Comparison of ENCODE assay signal across 11 cellular contexts in genomic region chr1:183096889-183097288, GRCh38.
A peak's percentile ranks its signal among the peaks of the same experiment; 100 is the strongest.
DNase-seq lines count a peak whose midpoint lies in the region; ATAC-seq and TF ChIP-seq lines count a peak whose summit lies in the region.
"Had no signal": no experiment of that assay in that cellular context is flagged by ENCODE, and none has a peak within 500 bp of the region (broad histone marks: within the 10 kb centered on the region; RNA-seq: fewer than 3 reads in every experiment).

No MANE protein-coding gene starts in this region.

- peaks cover 5% of the 10 kb centered on the region for H4K20me1 ChIP-seq in neural progenitor cell (ENCODE audit: low read depth)

- H2AFZ ChIP-seq in neural progenitor cell (replicated peaks): no peak overlapping the region

- ATAC-seq in HG03520 (IDR thresholded peaks at IDR 0.05; ENCODE audit: unreplicated experiment) (no peak), HG02678 (IDR thresholded peaks at IDR 0.05; ENCODE audit: unreplicated experiment) (no peak)
- no peak for ATAC-seq in activated naive CD8-positive, alpha-beta T cell treated with anti-CD3 and anti-CD28 coated beads, Interleukin-2, amount 50 U/mL, for 24 hours
- ATAC-seq: activated T-helper 17 cell treated with anti-CD3 and anti-CD28 coated beads, Interleukin-2, amount 50 U/mL, for 72 hours had no signal

- POLR2A ChIA-PET in MCF 10A (lab: Yijun Ruan, JAX): interaction anchor here (0.6 to 1.8 kb wide), 7 partner anchors 9 to 75 kb away, joined by 3 to 6 read pairs (median 3); no protein-coding TSS in a partner anchor

- no peaks in the 10 kb centered on the region for H3K36me3 ChIP-seq in breast epithelium
- H3K36me3 ChIP-seq in neural progenitor cell: no peaks in the 10 kb centered on the region

- TF ChIP-seq POLR2A in breast epithelium (IDR thresholded peaks at IDR 0.05): no peak

- TF ChIP-seq CTCF in breast epithelium (IDR thresholded peaks at IDR 0.05): no peak
- no peak for TF ChIP-seq CTCF in MCF 10A (IDR thresholded peaks at IDR 0.05; ENCODE audit: unreplicated experiment)
- TF ChIP-seq CTCF in fibroblast of villous mesenchyme (IDR thresholded peaks at IDR 0.05; ENCODE audit: insufficient read depth, low read depth, low read length): no peak
- no peak for TF ChIP-seq CTCF in neural progenitor cell (IDR thresholded peaks at IDR 0.05)

- BruUV-seq in MCF 10A (replicated peaks; lab: Mats Ljungman, UMichigan): no TSS peak

- H3K79me2 ChIP-seq in neural progenitor cell (ENCODE audit: low read depth): no peaks in the 10 kb centered on the region

- H3K4me1 Mint-ChIP-seq in MCF 10A (ENCODE audit: insufficient read depth, unreplicated experiment) (peaks cover 31% of the 10 kb centered on the region), neural progenitor cell (peaks cover 18% of the 10 kb centered on the region)
- H3K4me1 Mint-ChIP-seq in activated naive CD8-positive, alpha-beta T cell treated with anti-CD3 and anti-CD28 coated beads, Interleukin-2, amount 50 U/mL, for 24 hours: no peaks in the 10 kb centered on the region
- H3K4me1 Mint-ChIP-seq: activated T-helper 17 cell treated with anti-CD3 and anti-CD28 coated beads, Interleukin-2, amount 50 U/mL, for 72 hours had no signal

- peak overlapping the region; percentile 27 for H3K4me2 ChIP-seq in neural progenitor cell

- intact Hi-C loops in breast epithelium (cut with DNase I; ENCODE audit: low total_unique reads): no loop called here
- intact Hi-C loops in MCF 10A (cut with micrococcal nuclease): no loop called here

- peaks cover 8% of the 10 kb centered on the region for H3K36me3 Mint-ChIP-seq in MCF 10A (ENCODE audit: insufficient read depth, unreplicated experiment)
- H3K36me3 Mint-ChIP-seq in neural progenitor cell: peaks cover 5% of the 10 kb centered on the region
- H3K36me3 Mint-ChIP-seq in activated naive CD8-positive, alpha-beta T cell treated with anti-CD3 and anti-CD28 coated beads, Interleukin-2, amount 50 U/mL, for 24 hours (ENCODE audit: low read depth): no peaks in the 10 kb centered on the region

- no peaks in the 10 kb centered on the region for H3K4me1 ChIP-seq in breast epithelium
- H3K4me1 ChIP-seq in neural progenitor cell: peaks cover 29% of the 10 kb centered on the region

- CTCF ChIA-PET in MCF 10A (lab: Yijun Ruan, JAX): no interaction called here

- H3K27ac Mint-ChIP-seq in MCF 10A (ENCODE audit: low read depth, unreplicated experiment): no peak overlapping the region
- H3K27ac Mint-ChIP-seq in neural progenitor cell: no peak overlapping the region
- no peak overlapping the region for H3K27ac Mint-ChIP-seq in activated naive CD8-positive, alpha-beta T cell treated with anti-CD3 and anti-CD28 coated beads, Interleukin-2, amount 50 U/mL, for 24 hours
- H3K27ac Mint-ChIP-seq: activated T-helper 17 cell treated with anti-CD3 and anti-CD28 coated beads, Interleukin-2, amount 50 U/mL, for 72 hours had no signal

- DNase-seq in breast epithelium (ENCODE audit: low spot score in 2 of 2): no peak
- DNase-seq in MCF 10A (ENCODE audit: unreplicated experiment): no peak
- DNase-seq in fibroblast of villous mesenchyme (ENCODE audit: low read depth): peak; percentile 99
- no peak for DNase-seq in neural progenitor cell (ENCODE audit: low spot score)
- DNase-seq in activated naive CD8-positive, alpha-beta T cell treated with anti-CD3 and anti-CD28 coated beads, Interleukin-2, amount 50 U/mL, for 24 hours: no peak
- DNase-seq in activated effector memory CD4-positive, alpha-beta T cell treated with anti-CD3 and anti-CD28 coated beads, Interleukin-2, amount 50 U/mL, for 16 hours: no peak
- DNase-seq: hippocampal formation, NCI-H1417 treated with DMSO at 0.1 percent for 48 hours had no signal

- no peak overlapping the region for H3K9ac ChIP-seq in neural progenitor cell

- no peak overlapping the region for H3K4me3 Mint-ChIP-seq in MCF 10A (ENCODE audit: unreplicated experiment)
- H3K4me3 Mint-ChIP-seq in neural progenitor cell: no peak overlapping the region
- no peak overlapping the region for H3K4me3 Mint-ChIP-seq in activated naive CD8-positive, alpha-beta T cell treated with anti-CD3 and anti-CD28 coated beads, Interleukin-2, amount 50 U/mL, for 24 hours
- H3K4me3 Mint-ChIP-seq: activated T-helper 17 cell treated with anti-CD3 and anti-CD28 coated beads, Interleukin-2, amount 50 U/mL, for 72 hours had no signal

- no peaks in the 10 kb centered on the region for H3K27me3 ChIP-seq in breast epithelium
- H3K27me3 ChIP-seq in neural progenitor cell: no peaks in the 10 kb centered on the region

- no peak overlapping the region for H3K4me3 ChIP-seq in breast epithelium
- peak overlapping the region; percentile 6 for H3K4me3 ChIP-seq in fibroblast of villous mesenchyme (ENCODE audit: low read depth, low read length)
- no peak overlapping the region for H3K4me3 ChIP-seq in neural progenitor cell

- H3K27me3 Mint-ChIP-seq in MCF 10A (ENCODE audit: insufficient read depth, unreplicated experiment): no peaks in the 10 kb centered on the region
- H3K27me3 Mint-ChIP-seq in neural progenitor cell (ENCODE audit: insufficient read depth, low read depth): no peaks in the 10 kb centered on the region
- H3K27me3 Mint-ChIP-seq in activated naive CD8-positive, alpha-beta T cell treated with anti-CD3 and anti-CD28 coated beads, Interleukin-2, amount 50 U/mL, for 24 hours: peaks cover 8% of the 10 kb centered on the region

- peak overlapping the region; percentile 54 to 71 for H3K27ac ChIP-seq in breast epithelium
- no peak overlapping the region for H3K27ac ChIP-seq in neural progenitor cell

- H3K9me3 Mint-ChIP-seq in MCF 10A (ENCODE audit: unreplicated experiment): no peaks in the 10 kb centered on the region
- H3K9me3 Mint-ChIP-seq in neural progenitor cell: no peaks in the 10 kb centered on the region
- no peaks in the 10 kb centered on the region for H3K9me3 Mint-ChIP-seq in activated naive CD8-positive, alpha-beta T cell treated with anti-CD3 and anti-CD28 coated beads, Interleukin-2, amount 50 U/mL, for 24 hours
- H3K9me3 Mint-ChIP-seq: activated T-helper 17 cell treated with anti-CD3 and anti-CD28 coated beads, Interleukin-2, amount 50 U/mL, for 72 hours had no signal

- peaks cover 8% of the 10 kb centered on the region for H3F3A ChIP-seq in neural progenitor cell (ENCODE audit: low read depth)

- H3K9me3 ChIP-seq in breast epithelium (no peaks in the 10 kb centered on the region), neural progenitor cell (ENCODE audit: low read depth) (no peaks in the 10 kb centered on the region)
